In the genomic region with DNA sequence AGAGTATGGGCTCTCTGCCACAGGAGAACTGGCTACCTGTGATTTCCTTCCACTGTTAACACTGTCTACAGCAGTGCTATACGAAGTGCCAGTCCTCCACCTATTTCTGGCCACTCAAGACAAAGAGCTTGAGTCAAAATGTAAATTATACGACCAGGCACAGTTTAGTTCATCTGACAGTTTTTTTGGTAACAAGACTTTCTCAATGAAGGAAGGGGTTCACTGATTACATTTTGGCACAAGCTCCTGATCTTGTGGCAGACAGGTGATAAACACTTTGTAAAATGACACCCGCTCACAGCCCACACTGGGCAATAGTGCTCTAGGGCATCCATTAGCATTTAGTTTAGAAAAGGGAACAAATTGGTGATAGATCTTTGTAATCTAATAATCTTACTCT, we compare ENCODE assay signal across 31 cellular contexts. TPM values are rescaled to one million over a fixed set of nuclear protein-coding genes. Genes with fewer than 3 reads are reported as not detected.
"Had no signal": no experiment of that assay in that cellular context is flagged by ENCODE, and none has a peak within 500 bp of the region (broad histone marks: within the 10 kb centered on the region; RNA-seq: fewer than 3 reads in every experiment).

No MANE protein-coding gene starts in this region.

- H3K27ac Mint-ChIP-seq: activated CD4-positive, alpha-beta T cell treated with anti-CD3 and anti-CD28 coated beads, Interleukin-2, amount 10 ng/mL, durations not matched to agents 24 days and 14 days; activated naive CD8-positive, alpha-beta T cell treated with anti-CD3 and anti-CD28 coated beads, Interleukin-2, amount 10 ng/mL, durations not matched to agents 7 days and 5 days; activated T-cell treated with anti-CD3 and anti-CD28 coated beads, Interleukin-2, amount 50 U/mL, for 72 hours; activated T-helper 17 cell treated with anti-CD3 and anti-CD28 coated beads, Interleukin-2, amount 50 U/mL, for 72 hours had no signal

- H3K4me1 ChIP-seq: adrenal gland, body of pancreas, breast epithelium, SJCRH30 had no signal

- H3K9me3 Mint-ChIP-seq: activated CD4-positive, alpha-beta T cell treated with anti-CD3 and anti-CD28 coated beads, Interleukin-2, amount 10 ng/mL, durations not matched to agents 24 days and 14 days; activated naive CD8-positive, alpha-beta T cell treated with anti-CD3 and anti-CD28 coated beads, Interleukin-2, amount 10 ng/mL, durations not matched to agents 7 days and 5 days; activated T-cell treated with anti-CD3 and anti-CD28 coated beads, Interleukin-2, amount 50 U/mL, for 72 hours; activated T-helper 17 cell treated with anti-CD3 and anti-CD28 coated beads, Interleukin-2, amount 50 U/mL, for 72 hours had no signal

- DNase-seq: activated CD4-positive, alpha-beta T cell treated with anti-CD3 and anti-CD28 coated beads for 1 hour; activated CD4-positive, alpha-beta T cell treated with anti-CD3 and anti-CD28 coated beads, Interleukin-2, amount 10 ng/mL, durations not matched to agents 24 days and 14 days; activated CD4-positive, alpha-beta T cell treated with anti-CD3 and anti-CD28 coated beads, Interleukin-2, amount 50 U/mL, for 4 hours; activated CD4-positive, CD25-positive, alpha-beta regulatory T cell; activated CD8-positive, alpha-beta memory T cell treated with anti-CD3 and anti-CD28 coated beads, Interleukin-2, amount 50 U/mL, for 4 hours; activated effector memory CD4-positive, alpha-beta T cell treated with anti-CD3 and anti-CD28 coated beads, Interleukin-2, amount 50 U/mL, for 16 hours; activated naive CD4-positive, alpha-beta T cell; activated naive CD4-positive, alpha-beta T cell treated with anti-CD3 and anti-CD28 coated beads, Interleukin-2, amount 50 U/mL, for 16 hours; activated naive CD8-positive, alpha-beta T cell treated with anti-CD3 and anti-CD28 coated beads, Interleukin-2, amount 10 ng/mL, durations not matched to agents 7 days and 5 days; activated T-cell treated with anti-CD3 and anti-CD28 coated beads, Interleukin-2, amount 50 U/mL, for 72 hours; body of pancreas; NCI-H1092 treated with DMSO at 0.1 percent for 48 hours; NCI-H1417; NCI-H146; NCI-H187; NCI-H2029 treated with DMSO at 0.1 percent for 48 hours; NCI-H226; NCI-H524 treated with DMSO at 0.1 percent for 48 hours; SHP77; SJCRH30; T1000; WERI-Rb-1 had no signal

- H3K4me3 ChIP-seq: adrenal gland, body of pancreas, breast epithelium, SJCRH30, SK-N-MC had no signal

- H3K4me1 Mint-ChIP-seq: activated T-helper 17 cell treated with anti-CD3 and anti-CD28 coated beads, Interleukin-2, amount 50 U/mL, for 72 hours had no signal

- H3K4me3 Mint-ChIP-seq: activated CD4-positive, alpha-beta T cell treated with anti-CD3 and anti-CD28 coated beads, Interleukin-2, amount 10 ng/mL, durations not matched to agents 24 days and 14 days; activated naive CD8-positive, alpha-beta T cell treated with anti-CD3 and anti-CD28 coated beads, Interleukin-2, amount 10 ng/mL, durations not matched to agents 7 days and 5 days; activated T-cell treated with anti-CD3 and anti-CD28 coated beads, Interleukin-2, amount 50 U/mL, for 72 hours; activated T-helper 17 cell treated with anti-CD3 and anti-CD28 coated beads, Interleukin-2, amount 50 U/mL, for 72 hours had no signal

- H3K9me3 ChIP-seq: adrenal gland, body of pancreas, breast epithelium, SJCRH30 had no signal

- H3K27ac ChIP-seq: adrenal gland, body of pancreas, breast epithelium, KMS-11, SJCRH30, SK-N-MC, WERI-Rb-1 had no signal

- H3K27me3 Mint-ChIP-seq: activated CD4-positive, alpha-beta T cell treated with anti-CD3 and anti-CD28 coated beads, Interleukin-2, amount 10 ng/mL, durations not matched to agents 24 days and 14 days; activated naive CD8-positive, alpha-beta T cell treated with anti-CD3 and anti-CD28 coated beads, Interleukin-2, amount 10 ng/mL, durations not matched to agents 7 days and 5 days; activated T-helper 17 cell treated with anti-CD3 and anti-CD28 coated beads, Interleukin-2, amount 50 U/mL, for 72 hours had no signal

- ATAC-seq: activated T-helper 17 cell treated with anti-CD3 and anti-CD28 coated beads, Interleukin-2, amount 50 U/mL, for 72 hours; body of pancreas; Panc1 had no signal

- H3K27me3 ChIP-seq: adrenal gland, body of pancreas, breast epithelium, SJCRH30 had no signal

RNA-seq across cellular contexts. Expression of a gene that starts 31.2 kb away (rescaled TPM):
- total RNA-seq: NCI-H460; RPMI7951; T-helper 1 cell treated with Interleukin-12 subunit alpha and Interleukin-12 subunit beta and Interleukin-4 antibody, amounts not matched to agents 30 ng/mL and 1 ng/mL, for 36 hours had no signal

RNA-seq across cellular contexts. Expression of a gene that starts 51.8 kb away (rescaled TPM):
- total RNA-seq: activated CD4-positive, alpha-beta T cell treated with anti-CD3 and anti-CD28 coated beads, Interleukin-2, amount 10 ng/mL, durations not matched to agents 24 days and 14 days; T-helper 1 cell treated with Interleukin-12 subunit alpha and Interleukin-12 subunit beta and Interleukin-4 antibody, amounts not matched to agents 30 ng/mL and 1 ng/mL, for 36 hours had no signal
